ENCODE assay signal across 21 cellular contexts in the genomic region with DNA sequence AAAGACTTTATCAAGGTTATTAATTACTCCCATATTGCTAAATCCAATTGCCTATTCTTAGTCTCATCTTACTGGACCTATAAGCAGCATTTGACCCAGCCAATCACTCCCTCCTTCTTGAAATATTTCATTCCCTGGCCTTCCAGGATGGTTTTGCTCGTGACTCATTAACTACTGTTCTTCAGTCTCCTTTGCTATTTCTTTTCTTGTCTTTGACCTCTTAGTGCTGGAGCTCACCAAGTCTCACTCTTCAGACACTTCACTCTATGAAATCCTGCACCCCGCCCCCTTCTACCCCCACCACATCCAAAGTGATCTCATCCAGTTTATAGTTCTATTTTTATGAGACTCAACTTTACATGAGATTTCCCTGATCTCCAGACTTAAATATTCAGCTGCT.
"Had no signal": no experiment of that assay in that cellular context is flagged by ENCODE, and none has a peak within 500 bp of the region (broad histone marks: within the 10 kb centered on the region; RNA-seq: fewer than 3 reads in every experiment).

No MANE protein-coding gene starts in this region.

- H3K9me3 ChIP-seq: adrenal gland, gastrocnemius medialis, lower lobe of right lung, thoracic aorta had no signal

- H3K27me3 ChIP-seq: adrenal gland, gastrocnemius medialis had no signal

- ATAC-seq: gastrocnemius medialis; left lobe of liver; lower lobe of right lung; naive thymus-derived CD4-positive, alpha-beta T cell; sciatic nerve had no signal

- H3K4me1 Mint-ChIP-seq: naive thymus-derived CD4-positive, alpha-beta T cell; neural crest cell had no signal

- H3K27ac ChIP-seq: adrenal gland, gastrocnemius medialis, lower lobe of right lung, thoracic aorta had no signal

- H3K36me3 Mint-ChIP-seq: activated naive CD8-positive, alpha-beta T cell; naive thymus-derived CD4-positive, alpha-beta T cell; type B pancreatic cell had no signal

- H3K36me3 ChIP-seq: adrenal gland, gastrocnemius medialis, lower lobe of right lung, thoracic aorta had no signal

- H3K4me1 ChIP-seq: adrenal gland, gastrocnemius medialis, lower lobe of right lung had no signal

- DNase-seq: activated gamma-delta T cell treated with Interleukin-2 at 50 U/mL for 16 hours; activated T-cell treated with anti-CD3 and anti-CD28 coated beads, Interleukin-2, amount 50 U/mL, for 1 hour; adrenal gland; effector CD4-positive, alpha-beta T cell; erythroblast; gastrocnemius medialis; head of caudate nucleus; hypothalamus; lower lobe of right lung; naive thymus-derived CD4-positive, alpha-beta T cell; occipital lobe; stimulated activated CD4-positive, alpha-beta T cell treated with anti-CD3 and anti-CD28 coated beads, Interleukin-4, amount 100 ng/mL, for 1 hour; stimulated activated naive CD4-positive, alpha-beta T cell; T-helper 1 cell had no signal

- H3K4me3 Mint-ChIP-seq: activated naive CD8-positive, alpha-beta T cell; dendritic cell treated with granulocyte-macrophage colony-stimulating factor and Interleukin-4, amounts not matched to agents 40 ng/mL and 50 ng/mL, for 4 days; naive thymus-derived CD4-positive, alpha-beta T cell; neural crest cell; type B pancreatic cell had no signal

- H3K27me3 Mint-ChIP-seq: activated naive CD8-positive, alpha-beta T cell; dendritic cell treated with granulocyte-macrophage colony-stimulating factor and Interleukin-4, amounts not matched to agents 40 ng/mL and 50 ng/mL, for 4 days; naive thymus-derived CD4-positive, alpha-beta T cell; type B pancreatic cell had no signal

- H3K4me3 ChIP-seq: adrenal gland, gastrocnemius medialis, lower lobe of right lung, thoracic aorta had no signal

- H3K9me3 Mint-ChIP-seq: dendritic cell treated with granulocyte-macrophage colony-stimulating factor and Interleukin-4, amounts not matched to agents 40 ng/mL and 50 ng/mL, for 4 days had no signal

- H3K27ac Mint-ChIP-seq: activated naive CD8-positive, alpha-beta T cell; dendritic cell treated with granulocyte-macrophage colony-stimulating factor and Interleukin-4, amounts not matched to agents 40 ng/mL and 50 ng/mL, for 4 days; naive thymus-derived CD4-positive, alpha-beta T cell; type B pancreatic cell had no signal
